26 cellular contexts compared by ENCODE assay signal in the genomic region with DNA sequence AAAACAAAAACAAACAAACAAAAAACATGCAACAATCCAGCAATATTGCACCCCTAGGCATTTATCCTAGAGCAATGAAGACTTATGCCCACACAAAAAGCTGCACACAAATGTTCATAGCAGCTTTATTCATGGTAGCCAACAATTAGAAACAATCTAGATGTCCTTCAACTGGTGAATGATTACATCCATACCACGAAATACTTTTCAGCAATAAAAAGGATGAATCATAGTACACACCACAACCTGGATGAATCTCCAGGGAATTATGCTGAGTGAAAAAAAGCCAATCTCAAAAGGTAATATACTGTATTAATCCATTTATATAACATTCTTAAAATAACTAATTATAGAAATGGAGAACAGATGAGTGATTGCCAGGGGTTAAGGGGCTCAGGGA. TPM values are rescaled to one million over a fixed set of nuclear protein-coding genes. Genes with fewer than 3 reads are reported as not detected.
"Had no signal": no experiment of that assay in that cellular context is flagged by ENCODE, and none has a peak within 500 bp of the region (broad histone marks: within the 10 kb centered on the region; RNA-seq: fewer than 3 reads in every experiment).

No MANE protein-coding gene starts in this region.

- H3K9ac ChIP-seq: parathyroid adenoma had no signal

- H2AFZ ChIP-seq: parathyroid adenoma had no signal

- DNase-seq: activated CD4-positive, alpha-beta memory T cell treated with anti-CD3 and anti-CD28 coated beads for 36 hours; activated CD4-positive, alpha-beta T cell treated with anti-CD3 and anti-CD28 coated beads, Interleukin-2, amount 10 ng/mL, durations not matched to agents 24 days and 14 days; activated CD4-positive, CD25-positive, alpha-beta regulatory T cell treated with anti-CD3 and anti-CD28 coated beads, Interleukin-2, amount 50 U/mL, for 72 hours; activated CD8-positive, alpha-beta memory T cell treated with anti-CD3 and anti-CD28 coated beads, Interleukin-2, amount 50 U/mL, for 48 hours; activated gamma-delta T cell; activated naive CD4-positive, alpha-beta T cell treated with anti-CD3 and anti-CD28 coated beads, Interleukin-2, amount 50 U/mL, for 16 hours; activated naive CD8-positive, alpha-beta T cell treated with anti-CD3 and anti-CD28 coated beads, Interleukin-2, amount 50 U/mL, for 24 hours; activated T-cell treated with anti-CD3 and anti-CD28 coated beads, Interleukin-2, amount 50 U/mL, for 24 hours; amygdala; esophagus squamous epithelium; kidney glomerular epithelial cell; left ventricle myocardium inferior; naive thymus-derived CD8-positive, alpha-beta T cell; occipital lobe; psoas muscle; right cardiac atrium; stimulated activated CD4-positive, alpha-beta T cell treated with anti-CD3 and anti-CD28 coated beads, Interleukin-2, amount 100 ng/mL, for 48 hours; stimulated activated naive CD8-positive, alpha-beta T cell treated with anti-CD3 and anti-CD28 coated beads, Interleukin-15, Interleukin-2, amounts not matched to agents 100 U/mL and 50 U/mL, for 24 hours; T-helper 17 cell; T1000; testis; transverse colon had no signal

- H3K27ac ChIP-seq: epithelial cell of prostate, esophagus squamous epithelium, left ventricle myocardium inferior, parathyroid adenoma, psoas muscle, testis, transverse colon had no signal

- H3K27me3 ChIP-seq: esophagus squamous epithelium, testis, transverse colon had no signal

- H3K4me1 ChIP-seq: esophagus squamous epithelium, left ventricle myocardium inferior, parathyroid adenoma, psoas muscle, testis, transverse colon had no signal

- H3K79me2 ChIP-seq: parathyroid adenoma had no signal

- H3K4me3 ChIP-seq: esophagus squamous epithelium, left ventricle myocardium inferior, lung, psoas muscle, testis, transverse colon had no signal

- H3K9me3 ChIP-seq: esophagus squamous epithelium, left ventricle myocardium inferior, psoas muscle, testis, transverse colon had no signal

- H3K36me3 ChIP-seq: esophagus squamous epithelium, left ventricle myocardium inferior, transverse colon had no signal

- FAIRE-seq: frontal cortex had no signal

RNA-seq across cellular contexts. Expression of a gene that starts 14.5 kb away (rescaled TPM):
- total RNA-seq: naive thymus-derived CD8-positive, alpha-beta T cell had no signal
- polyA plus RNA-seq: naive thymus-derived CD8-positive, alpha-beta T cell had no signal

RNA-seq across cellular contexts. Expression of a gene that starts 33.6 kb away (rescaled TPM):
- polyA plus RNA-seq: naive thymus-derived CD8-positive, alpha-beta T cell had no signal

RNA-seq across cellular contexts. Expression of a gene that starts 34.9 kb away (rescaled TPM):
- total RNA-seq: left ventricle myocardium inferior, occipital lobe had no signal
